Comparison of ENCODE assay signal across 39 cellular contexts in the genomic region with DNA sequence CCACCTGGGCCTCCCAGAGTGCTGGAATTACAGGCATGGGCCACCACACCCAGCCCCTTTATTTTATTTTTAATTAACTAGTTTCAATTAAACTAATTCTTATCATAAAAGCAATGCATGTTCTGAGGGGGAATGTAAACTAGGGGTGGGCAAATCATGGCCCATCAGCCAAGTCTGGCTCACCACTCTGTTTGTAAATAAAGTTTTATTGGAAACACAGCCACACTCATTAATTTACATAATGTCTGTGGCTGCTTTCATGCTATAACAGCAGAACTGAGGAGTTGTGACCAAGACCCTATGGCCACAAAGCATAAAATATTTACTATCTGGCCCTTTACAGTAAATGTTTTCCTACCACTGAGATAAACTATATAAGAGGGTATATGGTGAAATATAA.
"Had no signal": no experiment of that assay in that cellular context is flagged by ENCODE, and none has a peak within 500 bp of the region (broad histone marks: within the 10 kb centered on the region; RNA-seq: fewer than 3 reads in every experiment).

No MANE protein-coding gene starts in this region.

- H3K36me3 Mint-ChIP-seq: activated naive CD4-positive, alpha-beta T cell treated with anti-CD3 and anti-CD28 coated beads, Interleukin-2, amount 10 ng/mL, durations not matched to agents 7 days and 5 days; activated naive CD4-positive, alpha-beta T cell treated with anti-CD3 and anti-CD28 coated beads, Interleukin-2, amount 50 U/mL, for 72 hours; activated naive CD8-positive, alpha-beta T cell treated with anti-CD3 and anti-CD28 coated beads for 36 hours; activated naive CD8-positive, alpha-beta T cell treated with anti-CD3 and anti-CD28 coated beads, Interleukin-2, amount 10 ng/mL, durations not matched to agents 7 days and 5 days had no signal

- H3K4me1 ChIP-seq: adrenal gland, ascending aorta, body of pancreas, breast epithelium had no signal

- H3K27me3 ChIP-seq: adrenal gland, ascending aorta, body of pancreas, brain microvascular endothelial cell, breast epithelium, cardiac muscle cell had no signal

- FAIRE-seq: astrocyte, bronchial epithelial cell had no signal

- H3K4me3 Mint-ChIP-seq: activated naive CD4-positive, alpha-beta T cell treated with anti-CD3 and anti-CD28 coated beads for 36 hours; activated naive CD4-positive, alpha-beta T cell treated with anti-CD3 and anti-CD28 coated beads, Interleukin-2, amount 10 ng/mL, durations not matched to agents 7 days and 5 days; activated naive CD4-positive, alpha-beta T cell treated with anti-CD3 and anti-CD28 coated beads, Interleukin-2, amount 50 U/mL, for 24 hours; activated naive CD8-positive, alpha-beta T cell; activated naive CD8-positive, alpha-beta T cell treated with anti-CD3 and anti-CD28 coated beads for 36 hours; activated naive CD8-positive, alpha-beta T cell treated with anti-CD3 and anti-CD28 coated beads, Interleukin-2, amount 10 ng/mL, durations not matched to agents 7 days and 5 days; activated naive CD8-positive, alpha-beta T cell treated with anti-CD3 and anti-CD28 coated beads, Interleukin-2, amount 50 U/mL, for 24 hours; activated T-cell treated with anti-CD3 and anti-CD28 coated beads, Interleukin-2, amount 50 U/mL, for 24 hours; activated T-cell treated with anti-CD3 and anti-CD28 coated beads, Interleukin-2, amount 50 U/mL, for 4 hours; activated T-cell treated with anti-CD3 and anti-CD28 coated beads, Interleukin-2, amount 50 U/mL, for 72 hours; activated T-helper 1 cell treated with anti-CD3 and anti-CD28 coated beads, Interleukin-12 subunit alpha, Interleukin-12 subunit beta, Interleukin-2, Interleukin-4 antibody, amounts not matched to agents 30 ng/mL and 10 ng/mL and 1 ng/mL, durations not matched to agents 14 hours and 24 hours and 36 hours; activated T-helper 17 cell treated with anti-CD3 and anti-CD28 coated beads, Interleukin-2, amount 50 U/mL, for 72 hours; brain; central memory CD8-positive, alpha-beta T cell had no signal

- H3K9me3 Mint-ChIP-seq: activated naive CD4-positive, alpha-beta T cell treated with anti-CD3 and anti-CD28 coated beads for 36 hours; activated naive CD4-positive, alpha-beta T cell treated with anti-CD3 and anti-CD28 coated beads, Interleukin-2, amount 10 ng/mL, durations not matched to agents 7 days and 5 days; activated naive CD4-positive, alpha-beta T cell treated with anti-CD3 and anti-CD28 coated beads, Interleukin-2, amount 50 U/mL, for 24 hours; activated naive CD4-positive, alpha-beta T cell treated with anti-CD3 and anti-CD28 coated beads, Interleukin-2, amount 50 U/mL, for 72 hours; activated naive CD8-positive, alpha-beta T cell treated with anti-CD3 and anti-CD28 coated beads for 36 hours; activated naive CD8-positive, alpha-beta T cell treated with anti-CD3 and anti-CD28 coated beads, Interleukin-2, amount 10 ng/mL, durations not matched to agents 7 days and 5 days; activated naive CD8-positive, alpha-beta T cell treated with anti-CD3 and anti-CD28 coated beads, Interleukin-2, amount 50 U/mL, for 24 hours; activated T-cell treated with anti-CD3 and anti-CD28 coated beads, Interleukin-2, amount 50 U/mL, for 24 hours; activated T-cell treated with anti-CD3 and anti-CD28 coated beads, Interleukin-2, amount 50 U/mL, for 4 hours; activated T-cell treated with anti-CD3 and anti-CD28 coated beads, Interleukin-2, amount 50 U/mL, for 72 hours; activated T-helper 1 cell treated with anti-CD3 and anti-CD28 coated beads, Interleukin-12 subunit alpha, Interleukin-12 subunit beta, Interleukin-2, Interleukin-4 antibody, amounts not matched to agents 30 ng/mL and 10 ng/mL and 1 ng/mL, durations not matched to agents 14 hours and 24 hours and 36 hours; activated T-helper 17 cell treated with anti-CD3 and anti-CD28 coated beads, Interleukin-2, amount 50 U/mL, for 72 hours; activated T-helper 2 cell treated with anti-CD3 and anti-CD28 coated beads, Interferon-gamma antibody, Interleukin-2, Interleukin-4, amounts not matched to agents 10 μg/mL and 5 μg/mL and 100 μg/mL, durations not matched to agents 14 hours and 24 hours and 36 hours; central memory CD8-positive, alpha-beta T cell had no signal

- H3K27me3 Mint-ChIP-seq: activated naive CD4-positive, alpha-beta T cell treated with anti-CD3 and anti-CD28 coated beads, Interleukin-2, amount 10 ng/mL, durations not matched to agents 7 days and 5 days; activated naive CD4-positive, alpha-beta T cell treated with anti-CD3 and anti-CD28 coated beads, Interleukin-2, amount 50 U/mL, for 24 hours; activated naive CD8-positive, alpha-beta T cell; activated naive CD8-positive, alpha-beta T cell treated with anti-CD3 and anti-CD28 coated beads for 36 hours; activated naive CD8-positive, alpha-beta T cell treated with anti-CD3 and anti-CD28 coated beads, Interleukin-2, amount 10 ng/mL, durations not matched to agents 7 days and 5 days; activated naive CD8-positive, alpha-beta T cell treated with anti-CD3 and anti-CD28 coated beads, Interleukin-2, amount 50 U/mL, for 24 hours; activated T-cell treated with anti-CD3 and anti-CD28 coated beads, Interleukin-2, amount 50 U/mL, for 24 hours; activated T-helper 17 cell treated with anti-CD3 and anti-CD28 coated beads, Interleukin-2, amount 50 U/mL, for 72 hours; brain; central memory CD8-positive, alpha-beta T cell had no signal

- ATAC-seq: activated naive CD4-positive, alpha-beta T cell treated with anti-CD3 and anti-CD28 coated beads, Interleukin-2, amount 50 U/mL, for 72 hours; activated naive CD8-positive, alpha-beta T cell treated with anti-CD3 and anti-CD28 coated beads, Interleukin-2, amount 50 U/mL, for 24 hours; activated T-cell treated with anti-CD3 and anti-CD28 coated beads, Interleukin-2, amount 50 U/mL, for 4 hours; activated T-cell treated with anti-CD3 and anti-CD28 coated beads, Interleukin-2, amount 50 U/mL, for 72 hours; activated T-helper 17 cell treated with anti-CD3 and anti-CD28 coated beads, Interleukin-2, amount 50 U/mL, for 72 hours; body of pancreas had no signal

- H3K9me3 ChIP-seq: adrenal gland, ascending aorta, body of pancreas, breast epithelium had no signal

- H3K4me1 Mint-ChIP-seq: activated naive CD4-positive, alpha-beta T cell treated with anti-CD3 and anti-CD28 coated beads, Interleukin-2, amount 10 ng/mL, durations not matched to agents 7 days and 5 days; activated naive CD4-positive, alpha-beta T cell treated with anti-CD3 and anti-CD28 coated beads, Interleukin-2, amount 50 U/mL, for 24 hours; activated naive CD8-positive, alpha-beta T cell treated with anti-CD3 and anti-CD28 coated beads for 36 hours; activated naive CD8-positive, alpha-beta T cell treated with anti-CD3 and anti-CD28 coated beads, Interleukin-2, amount 10 ng/mL, durations not matched to agents 7 days and 5 days; activated naive CD8-positive, alpha-beta T cell treated with anti-CD3 and anti-CD28 coated beads, Interleukin-2, amount 50 U/mL, for 24 hours; activated T-helper 17 cell treated with anti-CD3 and anti-CD28 coated beads, Interleukin-2, amount 50 U/mL, for 72 hours; brain; central memory CD8-positive, alpha-beta T cell had no signal

- DNase-seq: activated effector memory CD4-positive, alpha-beta T cell treated with anti-CD3 and anti-CD28 coated beads, Interleukin-2, amount 50 U/mL, for 16 hours; activated effector memory CD4-positive, alpha-beta T cell treated with Interleukin-2 at 50 U/mL for 16 hours; activated gamma-delta T cell; activated gamma-delta T cell treated with Interleukin-2 at 50 U/mL for 16 hours; activated naive CD4-positive, alpha-beta T cell; activated naive CD4-positive, alpha-beta T cell treated with anti-CD3 and anti-CD28 coated beads for 36 hours; activated naive CD4-positive, alpha-beta T cell treated with anti-CD3 and anti-CD28 coated beads, Interleukin-2, amount 10 ng/mL, durations not matched to agents 7 days and 5 days; activated naive CD4-positive, alpha-beta T cell treated with anti-CD3 and anti-CD28 coated beads, Interleukin-2, amount 50 U/mL, for 16 hours; activated naive CD4-positive, alpha-beta T cell treated with Interleukin-2 at 50 U/mL for 16 hours; activated naive CD8-positive, alpha-beta T cell treated with anti-CD3 and anti-CD28 coated beads for 36 hours; activated naive CD8-positive, alpha-beta T cell treated with anti-CD3 and anti-CD28 coated beads, Interleukin-2, amount 10 ng/mL, durations not matched to agents 7 days and 5 days; activated naive CD8-positive, alpha-beta T cell treated with anti-CD3 and anti-CD28 coated beads, Interleukin-2, amount 50 U/mL, for 24 hours; activated T-cell treated with anti-CD3 and anti-CD28 coated beads, Interleukin-2, amount 50 U/mL, for 24 hours; activated T-cell treated with anti-CD3 and anti-CD28 coated beads, Interleukin-2, amount 50 U/mL, for 4 hours; activated T-cell treated with anti-CD3 and anti-CD28 coated beads, Interleukin-2, amount 50 U/mL, for 48 hours; activated T-cell treated with anti-CD3 and anti-CD28 coated beads, Interleukin-2, amount 50 U/mL, for 72 hours; amniotic stem cell; amygdala; anterior cingulate cortex; aorta; body of pancreas; brain microvascular endothelial cell; caudate nucleus; central memory CD4-positive, alpha-beta T cell; cerebellar nuclear complex had no signal

- H3K36me3 ChIP-seq: breast epithelium had no signal

- H3K27ac ChIP-seq: adrenal gland, ascending aorta, body of pancreas, brain microvascular endothelial cell, breast epithelium, cardiac muscle cell had no signal

- H3K27ac Mint-ChIP-seq: activated naive CD4-positive, alpha-beta T cell treated with anti-CD3 and anti-CD28 coated beads for 36 hours; activated naive CD4-positive, alpha-beta T cell treated with anti-CD3 and anti-CD28 coated beads, Interleukin-2, amount 10 ng/mL, durations not matched to agents 7 days and 5 days; activated naive CD4-positive, alpha-beta T cell treated with anti-CD3 and anti-CD28 coated beads, Interleukin-2, amount 50 U/mL, for 24 hours; activated naive CD4-positive, alpha-beta T cell treated with anti-CD3 and anti-CD28 coated beads, Interleukin-2, amount 50 U/mL, for 72 hours; activated naive CD8-positive, alpha-beta T cell; activated naive CD8-positive, alpha-beta T cell treated with anti-CD3 and anti-CD28 coated beads for 36 hours; activated naive CD8-positive, alpha-beta T cell treated with anti-CD3 and anti-CD28 coated beads, Interleukin-2, amount 10 ng/mL, durations not matched to agents 7 days and 5 days; activated naive CD8-positive, alpha-beta T cell treated with anti-CD3 and anti-CD28 coated beads, Interleukin-2, amount 50 U/mL, for 24 hours; activated T-cell treated with anti-CD3 and anti-CD28 coated beads, Interleukin-2, amount 50 U/mL, for 24 hours; activated T-cell treated with anti-CD3 and anti-CD28 coated beads, Interleukin-2, amount 50 U/mL, for 72 hours; activated T-helper 1 cell treated with anti-CD3 and anti-CD28 coated beads, Interleukin-12 subunit alpha, Interleukin-12 subunit beta, Interleukin-2, Interleukin-4 antibody, amounts not matched to agents 30 ng/mL and 10 ng/mL and 1 ng/mL, durations not matched to agents 14 hours and 24 hours and 36 hours; activated T-helper 17 cell treated with anti-CD3 and anti-CD28 coated beads, Interleukin-2, amount 50 U/mL, for 72 hours; activated T-helper 2 cell treated with anti-CD3 and anti-CD28 coated beads, Interferon-gamma antibody, Interleukin-2, Interleukin-4, amounts not matched to agents 10 μg/mL and 5 μg/mL and 100 μg/mL, durations not matched to agents 14 hours and 24 hours and 36 hours; brain had no signal

- H3K4me3 ChIP-seq: adrenal gland, ascending aorta, body of pancreas, breast epithelium, cardiac muscle cell had no signal
